ENCODE assay signal across 13 cellular contexts in genomic region chr1:156789621-156790318, GRCh38. TPM values are rescaled to one million over a fixed set of nuclear protein-coding genes. Genes with fewer than 3 reads are reported as not detected.
DNase-seq lines count a peak whose midpoint lies in the region; ATAC-seq and TF ChIP-seq lines count a peak whose summit lies in the region.
"Had no signal": no experiment of that assay in that cellular context is flagged by ENCODE, and none has a peak within 500 bp of the region (broad histone marks: within the 10 kb centered on the region; RNA-seq: fewer than 3 reads in every experiment).

No MANE protein-coding gene starts in this region.

- intact Hi-C loops in MCF 10A (cut with micrococcal nuclease), result no loop called here

- CTCF ChIA-PET in MCF 10A (lab: Yijun Ruan, JAX), result interaction anchor here (0.5 to 15.6 kb wide), 12 partner anchors 8 to 100 kb away, joined by 3 to 237 read pairs (median 4); partner anchors contain the start of genes PEAR1 and PRCC

- no peak for DNase-seq in stimulated activated naive CD8-positive, alpha-beta T cell treated with anti-CD3 and anti-CD28 coated beads, Interleukin-15, amount 100 ng/mL, for 72 hours
- DNase-seq in activated naive CD8-positive, alpha-beta T cell treated with anti-CD3 and anti-CD28 coated beads, Interleukin-2, amount 50 U/mL, for 24 hours, result no peak
- peak; percentile 59 for DNase-seq in medulla oblongata (ENCODE audit: extremely low spot score)
- DNase-seq in MCF 10A (ENCODE audit: unreplicated experiment), result no peak
- DNase-seq in NCI-H82 treated with DMSO at 0.1 percent for 48 hours (lab: John Stamatoyannopoulos, UW; ENCODE audit: unreplicated experiment), result no peak
- DNase-seq: KG1, NCI-H1436, NCI-H2029, NCI-H748 treated with DMSO at 0.1 percent for 48 hours, PC-3 had no signal

- no peaks in the 10 kb centered on the region for H3K4me1 Mint-ChIP-seq in stimulated activated naive CD8-positive, alpha-beta T cell treated with anti-CD3 and anti-CD28 coated beads, Interleukin-15, Interleukin-2, amounts not matched to agents 100 ng/mL and 50 ng/mL, for 24 hours (ENCODE audit: low read depth)
- peaks cover 11% of the 10 kb centered on the region for H3K4me1 Mint-ChIP-seq in stimulated activated naive CD8-positive, alpha-beta T cell treated with anti-CD3 and anti-CD28 coated beads, Interleukin-15, amount 100 ng/mL, for 72 hours
- H3K4me1 Mint-ChIP-seq in activated naive CD8-positive, alpha-beta T cell treated with anti-CD3 and anti-CD28 coated beads, Interleukin-2, amount 50 U/mL, for 24 hours, result peaks cover 3% of the 10 kb centered on the region
- H3K4me1 Mint-ChIP-seq in MCF 10A (ENCODE audit: insufficient read depth, unreplicated experiment), result no peaks in the 10 kb centered on the region

- H3K4me3 Mint-ChIP-seq in stimulated activated naive CD8-positive, alpha-beta T cell treated with anti-CD3 and anti-CD28 coated beads, Interleukin-15, Interleukin-2, amounts not matched to agents 100 ng/mL and 50 ng/mL, for 24 hours, result no peak overlapping the region
- H3K4me3 Mint-ChIP-seq in stimulated activated naive CD8-positive, alpha-beta T cell treated with anti-CD3 and anti-CD28 coated beads, Interleukin-15, amount 100 ng/mL, for 72 hours, result no peak overlapping the region
- H3K4me3 Mint-ChIP-seq in activated naive CD8-positive, alpha-beta T cell treated with anti-CD3 and anti-CD28 coated beads, Interleukin-2, amount 50 U/mL, for 24 hours, result no peak overlapping the region
- H3K4me3 Mint-ChIP-seq in MCF 10A (ENCODE audit: unreplicated experiment), result no peak overlapping the region

- POLR2A ChIA-PET in MCF 10A (lab: Yijun Ruan, JAX), result no interaction called here

- H3K27me3 Mint-ChIP-seq in stimulated activated naive CD8-positive, alpha-beta T cell treated with anti-CD3 and anti-CD28 coated beads, Interleukin-15, Interleukin-2, amounts not matched to agents 100 ng/mL and 50 ng/mL, for 24 hours, result no peaks in the 10 kb centered on the region
- no peaks in the 10 kb centered on the region for H3K27me3 Mint-ChIP-seq in stimulated activated naive CD8-positive, alpha-beta T cell treated with anti-CD3 and anti-CD28 coated beads, Interleukin-15, amount 100 ng/mL, for 72 hours
- H3K27me3 Mint-ChIP-seq in activated naive CD8-positive, alpha-beta T cell treated with anti-CD3 and anti-CD28 coated beads, Interleukin-2, amount 50 U/mL, for 24 hours, result no peaks in the 10 kb centered on the region
- no peaks in the 10 kb centered on the region for H3K27me3 Mint-ChIP-seq in MCF 10A (ENCODE audit: insufficient read depth, unreplicated experiment)

- no TSS peak for BruUV-seq in MCF 10A (replicated peaks; lab: Mats Ljungman, UMichigan)

- no peak for ATAC-seq in stimulated activated naive CD8-positive, alpha-beta T cell treated with anti-CD3 and anti-CD28 coated beads, Interleukin-15, amount 100 ng/mL, for 72 hours
- no peak for ATAC-seq in activated naive CD8-positive, alpha-beta T cell treated with anti-CD3 and anti-CD28 coated beads, Interleukin-2, amount 50 U/mL, for 24 hours
- ATAC-seq in GM21825 (IDR thresholded peaks at IDR 0.05; ENCODE audit: unreplicated experiment), result no peak
- ATAC-seq: PC-3 had no signal

- H3K27ac Mint-ChIP-seq in stimulated activated naive CD8-positive, alpha-beta T cell treated with anti-CD3 and anti-CD28 coated beads, Interleukin-15, Interleukin-2, amounts not matched to agents 100 ng/mL and 50 ng/mL, for 24 hours, result peak overlapping the region; percentile 38
- no peak overlapping the region for H3K27ac Mint-ChIP-seq in stimulated activated naive CD8-positive, alpha-beta T cell treated with anti-CD3 and anti-CD28 coated beads, Interleukin-15, amount 100 ng/mL, for 72 hours
- H3K27ac Mint-ChIP-seq in activated naive CD8-positive, alpha-beta T cell treated with anti-CD3 and anti-CD28 coated beads, Interleukin-2, amount 50 U/mL, for 24 hours, result peak overlapping the region; percentile 48
- no peak overlapping the region for H3K27ac Mint-ChIP-seq in MCF 10A (ENCODE audit: low read depth, unreplicated experiment)

- H3K9me3 Mint-ChIP-seq in stimulated activated naive CD8-positive, alpha-beta T cell treated with anti-CD3 and anti-CD28 coated beads, Interleukin-15, Interleukin-2, amounts not matched to agents 100 ng/mL and 50 ng/mL, for 24 hours, result no peaks in the 10 kb centered on the region
- no peaks in the 10 kb centered on the region for H3K9me3 Mint-ChIP-seq in stimulated activated naive CD8-positive, alpha-beta T cell treated with anti-CD3 and anti-CD28 coated beads, Interleukin-15, amount 100 ng/mL, for 72 hours
- H3K9me3 Mint-ChIP-seq in activated naive CD8-positive, alpha-beta T cell treated with anti-CD3 and anti-CD28 coated beads, Interleukin-2, amount 50 U/mL, for 24 hours, result no peaks in the 10 kb centered on the region
- no peaks in the 10 kb centered on the region for H3K9me3 Mint-ChIP-seq in MCF 10A (ENCODE audit: unreplicated experiment)

- peaks cover 73% of the 10 kb centered on the region for H3K36me3 Mint-ChIP-seq in stimulated activated naive CD8-positive, alpha-beta T cell treated with anti-CD3 and anti-CD28 coated beads, Interleukin-15, Interleukin-2, amounts not matched to agents 100 ng/mL and 50 ng/mL, for 24 hours (ENCODE audit: low read depth)
- peaks cover 50% of the 10 kb centered on the region for H3K36me3 Mint-ChIP-seq in activated naive CD8-positive, alpha-beta T cell treated with anti-CD3 and anti-CD28 coated beads, Interleukin-2, amount 50 U/mL, for 24 hours (ENCODE audit: low read depth)
- H3K36me3 Mint-ChIP-seq in MCF 10A (ENCODE audit: insufficient read depth, unreplicated experiment), result peaks cover 94% of the 10 kb centered on the region

- no peak for TF ChIP-seq CTCF in MCF 10A (IDR thresholded peaks at IDR 0.05; ENCODE audit: unreplicated experiment)

RNA-seq across cellular contexts. Expression of gene PRCC, which starts 22.4 kb away (rescaled TPM):
- 112 and 131 TPM in 2 replicates for total RNA-seq in MCF 10A (2022)

RNA-seq across cellular contexts. Expression of gene SH2D2A, which starts 26.9 kb away (rescaled TPM):
- 19.2 and 27.9 TPM in 2 replicates for total RNA-seq in MCF 10A (2022)
- total RNA-seq: SJSA1 had no signal

RNA-seq across cellular contexts. Expression of gene HDGF, which starts 38.3 kb away (rescaled TPM):
- total RNA-seq in MCF 10A (2022), result 679 and 707 TPM in 2 replicates

RNA-seq across cellular contexts. Expression of gene MRPL24, which starts 48.9 kb away (rescaled TPM):
- 233 and 261 TPM in 2 replicates for total RNA-seq in MCF 10A (2022)

Comparison
In these comparisons a context has a peak if more than half of its experiments do, and no peak if none do; other contexts are left out.
1. H3K27ac Mint-ChIP-seq: peak in stimulated activated naive CD8-positive, alpha-beta T cell treated with anti-CD3 and anti-CD28 coated beads, Interleukin-15, Interleukin-2, amounts not matched to agents 100 ng/mL and 50 ng/mL, for 24 hours (single experiment) and activated naive CD8-positive, alpha-beta T cell treated with anti-CD3 and anti-CD28 coated beads, Interleukin-2, amount 50 U/mL, for 24 hours (single experiment); none in stimulated activated naive CD8-positive, alpha-beta T cell treated with anti-CD3 and anti-CD28 coated beads, Interleukin-15, amount 100 ng/mL, for 72 hours (0 of 2) and MCF 10A (single experiment).